ENCODE assay signal across 21 cellular contexts in genomic region chr19:34832581-34833112, GRCh38. TPM values are rescaled to one million over a fixed set of nuclear protein-coding genes. Genes with fewer than 3 reads are reported as not detected.
DNase-seq lines count a peak whose midpoint lies in the region; ATAC-seq, FAIRE-seq and TF ChIP-seq lines count a peak whose summit lies in the region.
"Had no signal": no experiment of that assay in that cellular context is flagged by ENCODE, and none has a peak within 500 bp of the region (broad histone marks: within the 10 kb centered on the region; RNA-seq: fewer than 3 reads in every experiment).

No MANE protein-coding gene starts in this region.

- H3K27me3 Mint-ChIP-seq in GM23338 (ENCODE audit: insufficient read depth, low read depth, poor library complexity): peaks cover 3% of the 10 kb centered on the region
- peaks cover 21% of the 10 kb centered on the region for H3K27me3 Mint-ChIP-seq in type B pancreatic cell
- peaks cover 6% of the 10 kb centered on the region for H3K27me3 Mint-ChIP-seq in endothelial cell (ENCODE audit: unreplicated experiment)
- H3K27me3 Mint-ChIP-seq: IgD-negative memory B cell had no signal

- TF ChIP-seq RAD21 in K562 (CRISPR knock-in tag; conservative IDR thresholded peaks at IDR 0.05 in 1 of 2, IDR thresholded peaks at IDR 0.05 in 1 of 2): no peak

- H3K4me3 Mint-ChIP-seq in GM23338 (no peak overlapping the region), type B pancreatic cell (no peak overlapping the region), endothelial cell (ENCODE audit: unreplicated experiment) (no peak overlapping the region)
- H3K4me3 Mint-ChIP-seq: B cell; CD8-positive, alpha-beta memory T cell; HFFc6; IgD-negative memory B cell had no signal

- no peaks in the 10 kb centered on the region for H3K4me1 Mint-ChIP-seq in GM23338
- H3K4me1 Mint-ChIP-seq in type B pancreatic cell (ENCODE audit: unreplicated experiment): no peaks in the 10 kb centered on the region
- H3K4me1 Mint-ChIP-seq in endothelial cell (ENCODE audit: unreplicated experiment): peaks cover 10% of the 10 kb centered on the region
- H3K4me1 Mint-ChIP-seq: B cell, IgD-negative memory B cell had no signal

- 30% methylated on average over 35 of the region's 37 CpGs for WGBS in K562 (ENCODE audit: insufficient coverage, low coverage, missing lambda C conversion rate)

- H4K20me1 ChIP-seq in GM23338 (replicated peaks; ENCODE audit: insufficient read depth) (no peaks in the 10 kb centered on the region), K562 (replicated peaks; ENCODE audit: control insufficient read depth, insufficient read depth, low read length) (no peaks in the 10 kb centered on the region), osteoblast (ENCODE audit: insufficient read depth, low read length) (no peaks in the 10 kb centered on the region)
- H4K20me1 ChIP-seq: BLaER1 treated with 17β-estradiol and CSF1 and Interleukin-3, amounts not matched to agents 10 nM and 100 nM had no signal

- H3F3A ChIP-seq in GM23338 (replicated peaks; ENCODE audit: low read depth): no peaks in the 10 kb centered on the region

- peak; percentile 25; the same call in 2 of the 3 replicates for ATAC-seq in GM23338
- no peak; the same call in 2 of the 3 replicates for ATAC-seq in K562
- ATAC-seq: HCT116 had no signal

- H3K36me3 ChIP-seq in GM23338 (ENCODE audit: insufficient read depth): no peaks in the 10 kb centered on the region
- H3K36me3 ChIP-seq in K562 (ENCODE audit: control insufficient read depth, insufficient read depth, low read length): no peaks in the 10 kb centered on the region
- no peaks in the 10 kb centered on the region for H3K36me3 ChIP-seq in osteoblast (ENCODE audit: insufficient read depth, low read length)
- H3K36me3 ChIP-seq: BLaER1 treated with 17β-estradiol and CSF1 and Interleukin-3, amounts not matched to agents 10 nM and 100 nM had no signal

- H3K9me2 ChIP-seq in GM23338 (ENCODE audit: insufficient read depth): no peaks in the 10 kb centered on the region

- FAIRE-seq in K562 (lab: Jason Lieb, UNC): no peak
- FAIRE-seq: G401.6, GM12891, GM19239, H54, HTR-8/SVneo had no signal

- H3K9ac ChIP-seq in K562 (ENCODE audit: insufficient read depth in 1 of 2, low read depth in 2 of 2, low read length in 2 of 2): no peak overlapping the region
- H3K9ac ChIP-seq: BLaER1 treated with 17β-estradiol and CSF1 and Interleukin-3, amounts not matched to agents 10 nM and 100 nM; GM23248 had no signal

- intact Hi-C loops in K562 (cut with micrococcal nuclease): no loop called here

- CTCF ChIA-PET in K562 (lab: Yijun Ruan, JAX; ENCODE audit: low intra/inter-chr PET ratio): no interaction called here

- H3K9me3 ChIP-seq in K562 (replicated peaks; ENCODE audit: control insufficient read depth, insufficient read depth, low read depth, low read length): no peaks in the 10 kb centered on the region
- H3K9me3 ChIP-seq in osteoblast (ENCODE audit: low read depth, low read length): no peaks in the 10 kb centered on the region

- H3K9me3 Mint-ChIP-seq in GM23338 (no peaks in the 10 kb centered on the region; the same call in 1 of the 3 replicates), type B pancreatic cell (no peaks in the 10 kb centered on the region), endothelial cell (ENCODE audit: unreplicated experiment) (no peaks in the 10 kb centered on the region)
- H3K9me3 Mint-ChIP-seq: CD8-positive, alpha-beta memory T cell; HFFc6; IgD-negative memory B cell had no signal

- H3K4me2 ChIP-seq in GM23338 (no peak overlapping the region), K562 (ENCODE audit: insufficient read depth, low read length) (no peak overlapping the region), osteoblast (ENCODE audit: insufficient read depth, low read length) (no peak overlapping the region)
- H3K4me2 ChIP-seq: BLaER1 treated with 17β-estradiol and CSF1 and Interleukin-3, amounts not matched to agents 10 nM and 100 nM had no signal

- H2AFZ ChIP-seq in GM23338 (peak overlapping the region; percentile 59; the same call in 1 of the 2 replicates), K562 (ENCODE audit: low read depth, low read length) (no peak overlapping the region; the same call in 1 of the 2 replicates), osteoblast (ENCODE audit: low read length) (no peak overlapping the region)
- H2AFZ ChIP-seq: GM23248 had no signal

- no TSS peak for BruUV-seq in K562 (replicated peaks; lab: Mats Ljungman, UMichigan)

- no peak for TF ChIP-seq EP300 in K562 (IDR thresholded peaks at IDR 0.05; ENCODE audit: low read length)

- H3K4me3 ChIP-seq in GM23338: no peak overlapping the region
- no peak overlapping the region for H3K4me3 ChIP-seq in K562
- no peak overlapping the region for H3K4me3 ChIP-seq in osteoblast (ENCODE audit: insufficient read depth, low read length)
- H3K4me3 ChIP-seq: BLaER1 treated with 17β-estradiol and CSF1 and Interleukin-3, amounts not matched to agents 10 nM and 100 nM; GM23248 had no signal

- H3K36me3 Mint-ChIP-seq in GM23338 (ENCODE audit: low read depth) (no peaks in the 10 kb centered on the region), type B pancreatic cell (no peaks in the 10 kb centered on the region), endothelial cell (ENCODE audit: low read depth, unreplicated experiment) (peaks cover 4% of the 10 kb centered on the region)
- H3K36me3 Mint-ChIP-seq: IgD-negative memory B cell had no signal

- H3K27me3 ChIP-seq in GM23338 (ENCODE audit: insufficient read depth) (no peaks in the 10 kb centered on the region), K562 (ENCODE audit: control insufficient read depth in 2 of 2, insufficient read depth in 2 of 2, low read length in 2 of 2) (peaks cover 2 to 19% of the 10 kb centered on the region in 2 experiments; a peak in 4 of 5 replicates), osteoblast (ENCODE audit: insufficient read depth, low read length) (no peaks in the 10 kb centered on the region)
- H3K27me3 ChIP-seq: BLaER1 treated with 17β-estradiol and CSF1 and Interleukin-3, amounts not matched to agents 10 nM and 100 nM had no signal

- no peak overlapping the region for H3K27ac Mint-ChIP-seq in GM23338
- H3K27ac Mint-ChIP-seq in type B pancreatic cell: no peak overlapping the region
- H3K27ac Mint-ChIP-seq in endothelial cell (ENCODE audit: unreplicated experiment): no peak overlapping the region
- H3K27ac Mint-ChIP-seq: B cell, HFFc6 had no signal

- TF ChIP-seq POLR2A in K562 (conservative IDR thresholded peaks at IDR 0.05): no peak

- H3K4me1 ChIP-seq in GM23338 (ENCODE audit: insufficient read depth): no peaks in the 10 kb centered on the region
- H3K4me1 ChIP-seq in K562 (replicated peaks in 1 of 2; ENCODE audit: control insufficient read depth in 2 of 2, insufficient read depth in 2 of 2, low read length in 2 of 2): peaks cover under 1 to 8% of the 10 kb centered on the region in 2 experiments; a peak in 4 of 5 replicates
- peaks cover 2% of the 10 kb centered on the region for H3K4me1 ChIP-seq in osteoblast (ENCODE audit: insufficient read depth, low read length)

- no peak for DNase-seq in GM23338 (ENCODE audit: low spot score)
- DNase-seq in K562 (ENCODE audit: extremely low read depth in 1 of 4, low spot score in 3 of 4): no peak
- peak; percentile 64 for DNase-seq in osteoblast (ENCODE audit: insufficient read length, low spot score, missing footprints)
- DNase-seq in type B pancreatic cell (ENCODE audit: extremely low spot score, unreplicated experiment): peak; percentile 44
- DNase-seq in endothelial cell (ENCODE audit: low spot score): no peak
- DNase-seq in SIG-M5 treated with dmso at 0.1 percent for 504 hours (lab: John Stamatoyannopoulos, UW; ENCODE audit: unreplicated experiment): no peak
- no peak for DNase-seq in DMS153 treated with DMSO at 0.1 percent for 48 hours (lab: John Stamatoyannopoulos, UW; ENCODE audit: unreplicated experiment)
- DNase-seq: CD8-positive, alpha-beta memory T cell; COR-L47; DMS 273 treated with DMSO at 0.1 percent for 48 hours; GM23248; HFFc6 had no signal

- in situ Hi-C loops in K562 (cut with MboI): loop anchor here (10.0 kb wide), 1 partner anchor 302 kb away; the partner anchor contains the start of genes FXYD1 and LGI4

- TF ChIP-seq CTCF in GM23338 (conservative IDR thresholded peaks at IDR 0.05; ENCODE audit: low read depth in 2 of 2): no peak
- no peak for TF ChIP-seq CTCF in K562 (IDR thresholded peaks at IDR 0.05 in 2 of 3, conservative IDR thresholded peaks at IDR 0.05 in 1 of 3; ENCODE audit: insufficient read depth in 2 of 3, low read depth in 1 of 3, low read length in 3 of 3)
- TF ChIP-seq CTCF in osteoblast (IDR thresholded peaks at IDR 0.05; ENCODE audit: extremely low read depth, low read depth, low read length): no peak
- TF ChIP-seq CTCF in type B pancreatic cell (conservative IDR thresholded peaks at IDR 0.05): no peak
- TF ChIP-seq CTCF in endothelial cell (IDR thresholded peaks at IDR 0.05; ENCODE audit: unreplicated experiment): no peak

- H3K79me2 ChIP-seq in GM23338 (replicated peaks; ENCODE audit: insufficient read depth) (no peaks in the 10 kb centered on the region), K562 (ENCODE audit: control insufficient read depth, insufficient read depth, low read length) (no peaks in the 10 kb centered on the region), osteoblast (ENCODE audit: insufficient read depth, low read length) (no peaks in the 10 kb centered on the region)

- POLR2A ChIA-PET in K562 (lab: Yijun Ruan, JAX): interaction anchor here (0.6 kb wide), 2 partner anchors 41 to 344 kb away, joined by 3 read pairs; no protein-coding TSS in a partner anchor

- H3K27ac ChIP-seq in GM23338 (ENCODE audit: low read depth) (no peak overlapping the region), K562 (ENCODE audit: extremely low read depth, low read depth, low read length) (no peak overlapping the region), osteoblast (ENCODE audit: low read depth, low read length) (no peak overlapping the region)
- H3K27ac ChIP-seq: BLaER1 treated with 17β-estradiol and CSF1 and Interleukin-3, amounts not matched to agents 10 nM and 100 nM; GM23248 had no signal

- H3K9me1 ChIP-seq in K562 (ENCODE audit: control insufficient read depth, insufficient read depth, low read length): no peaks in the 10 kb centered on the region

RNA-seq across cellular contexts. Expression of gene ZNF599, which starts 59.6 kb away (rescaled TPM):
- total RNA-seq in GM23338 (2014; rRNA removed; shearing (Covaris generic)): 5.2 and 6.0 TPM in 2 replicates
- polyA plus RNA-seq in GM23338 (2016; fragmentation: Nextera tagmentation; extraction: Ambion mirVana) (3.6 and 4.6 TPM in 2 replicates), K562 (2011; rRNA removed) (4.4 and 5.8 TPM in 2 replicates), K562 (2014; fragmentation: Illumina TruSeq; extraction: Trizol) (2.4 and 2.8 TPM in 2 replicates), K562 (2014; fragmentation: Nextera tagmentation; extraction: Ambion mirVana) (under 1 TPM; 0.71 to 0.73 TPM), K562 (2014; rRNA removed) (6.0 and 6.7 TPM in 2 replicates)
- total RNA-seq in K562 (2011; cell fraction: chromatin; rRNA removed; ENCODE audit: low replicate concordance): 5.1 and 5.5 TPM in 2 replicates
- total RNA-seq in K562 (2011; cell fraction: nucleolus; rRNA removed): 4.3 TPM in 2 replicates
- 5.1 and 8.2 TPM in 2 replicates for total RNA-seq in K562 (2011; cell fraction: nucleoplasm; rRNA removed)
- total RNA-seq in K562 (2014; rRNA removed) (3.2 and 4.3 TPM in 2 replicates), K562 (2014; rRNA removed; fragmentation: Illumina TruSeq; extraction: Trizol) (2.2 and 2.8 TPM in 2 replicates), K562 (2015; rRNA removed; fragmentation: Illumina TruSeq; extraction: Trizol) (2.3 TPM in 2 replicates), K562 (2021) (3.2 and 3.3 TPM in 2 replicates), osteoblast (5.3 and 8.0 TPM in 2 replicates), type B pancreatic cell (ENCODE audit: low replicate concordance) (5.7 and 9.0 TPM in 2 replicates), endothelial cell (ENCODE audit: unreplicated experiment) (7.8 TPM)
- polyA plus RNA-seq in K562 (2011; cell fraction: cytosol; rRNA removed): 8.4 and 8.9 TPM in 2 replicates
- polyA plus RNA-seq in K562 (2011; cell fraction: nucleus; rRNA removed): 10.8 and 11.8 TPM in 2 replicates
- polyA plus RNA-seq in K562 (2012): 4.4 and 5.3 TPM in 2 replicates
- 1.8 and 2.2 TPM in 2 replicates for polyA minus RNA-seq in K562 (2011; rRNA and poly(A)+ RNA removed)
- polyA minus RNA-seq in K562 (2011; cell fraction: cytosol; rRNA and poly(A)+ RNA removed): 1.8 and 2.4 TPM in 2 replicates
- 5.4 and 7.7 TPM in 2 replicates for polyA minus RNA-seq in K562 (2011; cell fraction: nucleus; rRNA and poly(A)+ RNA removed)

Comparison
In these comparisons a context has a peak if more than half of its experiments do, and no peak if none do; other contexts are left out.
1. DNase-seq: peak in osteoblast (single experiment) and type B pancreatic cell (single experiment); none in GM23338 (single experiment), K562 (0 of 4), endothelial cell (single experiment), SIG-M5 treated with dmso at 0.1 percent for 504 hours (single experiment) and DMS153 treated with DMSO at 0.1 percent for 48 hours (single experiment).